ENCODE assay signal across 1 cellular context in genomic region chr6:89495961-89496535, GRCh38.
A peak's percentile ranks its signal among the peaks of the same experiment; 100 is the strongest.
TF ChIP-seq lines count a peak whose summit lies in the region.

No MANE protein-coding gene starts in this region.

TF ChIP-seq in K562, 482 proteins besides CTCF, POLR2A, EP300 and RAD21 (continued from another document and continues in another):
- TF ChIP-seq ID3 (CRISPR knock-in tag; IDR thresholded peaks at IDR 0.05) = no peak
- no peak for TF ChIP-seq ID3 (tag; IDR thresholded peaks at IDR 0.05)
- no peak for TF ChIP-seq E2F6 (IDR thresholded peaks at IDR 0.05; ENCODE audit: borderline replicate concordance in 1 of 2, extremely low read depth in 1 of 2, insufficient read depth in 1 of 2, insufficient read length in 1 of 2, low read depth in 1 of 2, low read length in 1 of 2, poor library complexity in 1 of 2, severe bottlenecking in 1 of 2)
- TF ChIP-seq CAMTA2 (CRISPR knock-in tag; conservative IDR thresholded peaks at IDR 0.05) = no peak
- no peak for TF ChIP-seq CREB3L1 (IDR thresholded peaks at IDR 0.05; ENCODE audit: borderline replicate concordance, low read depth)
- no peak for TF ChIP-seq ZFP30 (CRISPR knock-in tag; IDR thresholded peaks at IDR 0.05; ENCODE audit: borderline replicate concordance)
- TF ChIP-seq MLLT1 (IDR thresholded peaks at IDR 0.05) = no peak
- no peak for TF ChIP-seq IFI16 (CRISPR knock-in tag; IDR thresholded peaks at IDR 0.05)
- no peak for TF ChIP-seq SMARCB1 (IDR thresholded peaks at IDR 0.05; ENCODE audit: insufficient read length, low read depth)
- no peak for TF ChIP-seq ZNF511 (CRISPR knock-in tag; IDR thresholded peaks at IDR 0.05)
- TF ChIP-seq MXD1 (CRISPR knock-in tag; IDR thresholded peaks at IDR 0.05; ENCODE audit: borderline replicate concordance, poor library complexity, severe bottlenecking) = no peak
- TF ChIP-seq SMARCC2 (IDR thresholded peaks at IDR 0.05; ENCODE audit: low read depth) = 0 out of 2 replicates have a peak, but pooled peaks have one; percentile 59
- no peak for TF ChIP-seq ZBTB33 (CRISPR knock-in tag; IDR thresholded peaks at IDR 0.05)
- TF ChIP-seq KLF6 (CRISPR knock-in tag; IDR thresholded peaks at IDR 0.05; ENCODE audit: borderline replicate concordance) = no peak
- TF ChIP-seq POU5F1 (IDR thresholded peaks at IDR 0.05; ENCODE audit: borderline replicate concordance, low read depth, low read length, partially characterized antibody) = no peak
- TF ChIP-seq ATF6 (CRISPR knock-in tag; IDR thresholded peaks at IDR 0.05) = no peak
- no peak for TF ChIP-seq ZNF316 (IDR thresholded peaks at IDR 0.05)
- no peak for TF ChIP-seq PCBP2 (IDR thresholded peaks at IDR 0.05; ENCODE audit: low read depth, low read length, poor library complexity, severe bottlenecking)
- TF ChIP-seq PRDM10 (IDR thresholded peaks at IDR 0.05; ENCODE audit: partially characterized antibody) = no peak
- TF ChIP-seq ATF1 (CRISPR knock-in tag; IDR thresholded peaks at IDR 0.05) = no peak
- TF ChIP-seq ATF1 (tag; IDR thresholded peaks at IDR 0.05) = 0 out of 2 replicates have a peak, but pooled peaks have one; percentile 21
- TF ChIP-seq PBX2 (CRISPR knock-in tag; IDR thresholded peaks at IDR 0.05; ENCODE audit: low read depth) = no peak
- 0 out of 2 replicates have a peak, but pooled peaks have one; percentile 39 for TF ChIP-seq PBX2 (tag; conservative IDR thresholded peaks at IDR 0.05; ENCODE audit: low read depth)
- no peak for TF ChIP-seq KLF1 (tag; IDR thresholded peaks at IDR 0.05)
- no peak for TF ChIP-seq ARHGAP35 (IDR thresholded peaks at IDR 0.05; ENCODE audit: partially characterized antibody)
- no peak for TF ChIP-seq U2AF1 (optimal IDR thresholded peaks at IDR 0.05; ENCODE audit: low read depth, low read length)
- TF ChIP-seq NFIX (CRISPR knock-in tag; IDR thresholded peaks at IDR 0.05; ENCODE audit: low read depth) = no peak
- no peak for TF ChIP-seq PTBP1 (IDR thresholded peaks at IDR 0.05; ENCODE audit: low read depth, low read length)
- TF ChIP-seq RERE (CRISPR knock-in tag; IDR thresholded peaks at IDR 0.05; ENCODE audit: borderline replicate concordance) = no peak
